In the genomic region with DNA sequence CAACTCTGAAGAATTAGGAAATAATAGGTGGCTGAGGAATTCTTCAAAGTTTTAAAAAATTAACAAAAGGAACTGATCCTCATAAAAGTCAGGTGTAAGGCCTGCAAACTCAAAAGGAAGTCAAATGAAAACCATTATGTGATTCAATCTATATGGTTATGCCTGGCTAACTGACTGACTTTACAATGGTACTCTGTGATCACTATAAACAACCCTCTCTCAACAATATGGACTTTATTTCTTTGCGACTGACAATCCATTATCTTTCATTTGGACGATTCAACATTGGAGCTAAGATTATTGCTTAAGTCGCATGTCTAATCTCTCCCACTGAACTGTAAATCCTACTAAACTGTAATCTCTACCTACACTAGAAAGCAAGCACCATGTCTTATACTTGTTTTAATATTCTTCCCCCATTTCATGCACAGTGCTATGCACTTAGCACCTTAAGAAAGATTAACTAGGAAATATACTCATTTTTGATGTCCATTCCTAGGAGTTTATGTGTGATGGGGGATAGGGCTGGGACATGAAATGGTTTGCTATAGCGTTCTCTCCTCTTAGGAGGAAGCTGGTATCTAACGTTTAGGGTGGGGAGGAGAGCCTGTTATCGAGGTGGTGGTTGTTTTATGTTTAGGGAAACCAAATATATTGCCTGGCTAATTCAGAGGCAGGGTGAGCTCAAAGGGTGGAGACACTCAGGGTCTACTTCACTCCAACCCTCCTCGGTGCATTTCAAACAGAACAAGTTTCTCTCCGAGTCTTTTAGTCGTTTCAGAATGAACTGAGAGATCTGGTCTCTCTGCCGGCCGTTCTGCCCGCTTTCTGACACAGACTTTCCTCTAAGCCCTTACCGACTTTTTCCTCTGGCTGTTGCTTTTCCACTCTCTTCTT, we compare ENCODE assay signal across 8 cellular contexts. TPM values are rescaled to one million over a fixed set of nuclear protein-coding genes. Genes with fewer than 3 reads are reported as not detected.
DNase-seq lines count a peak whose midpoint lies in the region; ATAC-seq and TF ChIP-seq lines count a peak whose summit lies in the region.

No MANE protein-coding gene starts in this region.

- H3K27me3 ChIP-seq in Loucy (ENCODE audit: insufficient read depth, low read length, poor library complexity, severe bottlenecking), result peaks cover 5% of the 10 kb centered on the region
- no peaks in the 10 kb centered on the region for H3K27me3 ChIP-seq in foreskin keratinocyte

- peak overlapping the region; percentile 69 for H3K27ac ChIP-seq in foreskin keratinocyte

- 0 out of 2 replicates have a peak overlapping the region, but pooled peaks have one; percentile 3 for H2AFZ ChIP-seq in Loucy (ENCODE audit: low read length)

- peak overlapping the region; percentile 99 for H3K4me3 ChIP-seq in Loucy (ENCODE audit: low read length, poor library complexity, severe bottlenecking)

- H3K9me3 Mint-ChIP-seq in neural crest cell, result no peaks in the 10 kb centered on the region

- H3K36me3 Mint-ChIP-seq in neural crest cell (ENCODE audit: low read depth), result peaks cover 2% of the 10 kb centered on the region

- H4K20me1 ChIP-seq in Loucy (ENCODE audit: insufficient read depth, low read length, poor library complexity, severe bottlenecking), result peaks cover 52% of the 10 kb centered on the region

- H3K36me3 ChIP-seq in Loucy (ENCODE audit: insufficient read depth, low read length), result no peaks in the 10 kb centered on the region

- H3K9me3 ChIP-seq in Loucy (ENCODE audit: insufficient read depth, low read depth, low read length), result no peaks in the 10 kb centered on the region

- DNase-seq in Daoy (ENCODE audit: low read depth) (peak; percentile 23), foreskin keratinocyte (peak in 1 of 2 donors; percentile 21), neural crest cell (ENCODE audit: low read depth, low spot score) (no peak), DMS79 treated with DMSO at 0.1 percent for 48 hours (lab: John Stamatoyannopoulos, UW) (no peak), KG1 (lab: John Stamatoyannopoulos, UW) (no peak), cortex of kidney (lab: John Stamatoyannopoulos, UW) (no peak)
- DNase-seq in activated T-cell treated with anti-CD3 and anti-CD28 coated beads, Interleukin-2, amount 50 U/mL, for 48 hours, result peak; percentile 49 to 53

- H3K9me2 ChIP-seq in Loucy (replicated peaks; ENCODE audit: low read depth, low read length), result no peaks in the 10 kb centered on the region

- H3K4me2 ChIP-seq in Loucy (ENCODE audit: low read depth, low read length, poor library complexity, severe bottlenecking), result peak overlapping the region; percentile 96

- no peaks in the 10 kb centered on the region for H3F3A ChIP-seq in Loucy (ENCODE audit: low read depth)

- peak overlapping the region; percentile 95 for H3K27ac Mint-ChIP-seq in neural crest cell (ENCODE audit: unreplicated experiment)

- peaks cover 26% of the 10 kb centered on the region for H3K4me1 Mint-ChIP-seq in neural crest cell

- H3K4me1 ChIP-seq in Loucy (ENCODE audit: insufficient read depth, low read length, poor library complexity, severe bottlenecking), result peaks cover 57% of the 10 kb centered on the region
- peaks cover 9% of the 10 kb centered on the region for H3K4me1 ChIP-seq in foreskin keratinocyte

- peak overlapping the region; percentile 96 for H3K4me3 Mint-ChIP-seq in neural crest cell

- TF ChIP-seq CTCF in Loucy (conservative IDR thresholded peaks at IDR 0.05; ENCODE audit: low read length), result no peak
- TF ChIP-seq CTCF in foreskin keratinocyte (conservative IDR thresholded peaks at IDR 0.05), result no peak
- TF ChIP-seq CTCF in neural crest cell (conservative IDR thresholded peaks at IDR 0.05), result no peak

- H3K79me2 ChIP-seq in Loucy (ENCODE audit: insufficient read depth, low read length), result peaks cover 67% of the 10 kb centered on the region

- H3K9ac ChIP-seq in Loucy (ENCODE audit: low read depth, low read length, poor library complexity, severe bottlenecking), result peak overlapping the region; percentile 100

- no peaks in the 10 kb centered on the region for H3K27me3 Mint-ChIP-seq in neural crest cell (ENCODE audit: low read depth)

- no peak for ATAC-seq in foreskin keratinocyte

RNA-seq across cellular contexts. Expression of gene STK38, which starts 1.3 kb away (rescaled TPM):
- 22.2 and 31.6 TPM in 2 replicates for total RNA-seq in Daoy (2014; rRNA removed; shearing (Covaris generic))
- total RNA-seq in foreskin keratinocyte (28.2 and 29.0 TPM in 2 replicates), neural crest cell (26.8 and 27.7 TPM in 2 replicates)
- polyA plus RNA-seq in foreskin keratinocyte, result 13.1 and 15.3 TPM in 2 replicates

RNA-seq across cellular contexts. Expression of gene SRSF3, which starts 48.1 kb away (rescaled TPM):
- 259 and 472 TPM in 2 replicates for total RNA-seq in Daoy (2014; rRNA removed; shearing (Covaris generic))
- total RNA-seq in foreskin keratinocyte (356 and 421 TPM in 2 replicates), neural crest cell (611 and 636 TPM in 2 replicates)
- 387 and 470 TPM in 2 replicates for polyA plus RNA-seq in foreskin keratinocyte

Comparison
In these comparisons a context has a peak if more than half of its experiments do, and no peak if none do; other contexts are left out.
1. DNase-seq: peak in Daoy (single experiment) and activated T-cell treated with anti-CD3 and anti-CD28 coated beads, Interleukin-2, amount 50 U/mL, for 48 hours (2 of 2); none in neural crest cell (single experiment), DMS79 treated with DMSO at 0.1 percent for 48 hours (single experiment), KG1 (single experiment) and cortex of kidney (single experiment).